In genomic region chr21:42375141-42375905, GRCh38 we compare ENCODE assay signal across 21 cellular contexts. TPM values are rescaled to one million over a fixed set of nuclear protein-coding genes. Genes with fewer than 3 reads are reported as not detected.
DNase-seq lines count a peak whose midpoint lies in the region; ATAC-seq and TF ChIP-seq lines count a peak whose summit lies in the region.
"Had no signal": no experiment of that assay in that cellular context is flagged by ENCODE, and none has a peak within 500 bp of the region (broad histone marks: within the 10 kb centered on the region; RNA-seq: fewer than 3 reads in every experiment).

No MANE protein-coding gene starts in this region.

- no peak for ATAC-seq in stimulated activated memory B cell treated with anti-CD40 and anti-IgM and Interleukin-4, amounts not matched to agents 10 μg/mL and 1 μg/mL and 100 μg/mL, for 72 hours
- ATAC-seq in GM21526 (IDR thresholded peaks at IDR 0.05; ENCODE audit: low FRiP score, unreplicated experiment): no peak

- H3K9me3 ChIP-seq in endodermal cell (ENCODE audit: control insufficient read depth, low read length): no peaks in the 10 kb centered on the region
- H3K9me3 ChIP-seq: BLaER1 treated with 17β-estradiol and CSF1 and Interleukin-3, amounts not matched to agents 10 nM and 100 nM; left lung; pancreas; tibial nerve had no signal

- no peak for TF ChIP-seq CTCF in endodermal cell (conservative IDR thresholded peaks at IDR 0.05)

- no peaks in the 10 kb centered on the region for H3K27me3 Mint-ChIP-seq in T-helper 1 cell treated with Interleukin-12 subunit alpha and Interleukin-12 subunit beta and Interleukin-4 antibody, amounts not matched to agents 30 μg/mL and 1 μg/mL, for 36 hours (ENCODE audit: low read depth)
- peaks cover 4% of the 10 kb centered on the region for H3K27me3 Mint-ChIP-seq in endodermal cell (ENCODE audit: insufficient read depth)
- H3K27me3 Mint-ChIP-seq in stimulated activated memory B cell treated with anti-CD40 and anti-IgM and Interleukin-4, amounts not matched to agents 10 μg/mL and 1 μg/mL and 100 μg/mL, for 72 hours: peaks cover 75% of the 10 kb centered on the region
- H3K27me3 Mint-ChIP-seq: activated naive CD8-positive, alpha-beta T cell had no signal

- no peak overlapping the region for H3K4me3 Mint-ChIP-seq in T-helper 1 cell treated with Interleukin-12 subunit alpha and Interleukin-12 subunit beta and Interleukin-4 antibody, amounts not matched to agents 30 μg/mL and 1 μg/mL, for 36 hours
- H3K4me3 Mint-ChIP-seq in endodermal cell: no peak overlapping the region
- H3K4me3 Mint-ChIP-seq in stimulated activated memory B cell treated with anti-CD40 and anti-IgM and Interleukin-4, amounts not matched to agents 10 μg/mL and 1 μg/mL and 100 μg/mL, for 72 hours: no peak overlapping the region
- H3K4me3 Mint-ChIP-seq: activated B cell treated with CpG ODN at 0.5 μM for 24 hours; activated naive CD8-positive, alpha-beta T cell had no signal

- DNase-seq in T-helper 1 cell (no peak), NCI-H2171 (lab: John Stamatoyannopoulos, UW) (peak; percentile 44), endodermal cell (peak; percentile 67), retina (no peak), HUDEP-2 (lab: John Stamatoyannopoulos, UW; ENCODE audit: unreplicated experiment in 76 of 76) (no peak)
- DNase-seq: activated B cell treated with CpG ODN at 0.5 μM for 24 hours; activated CD8-positive, alpha-beta memory T cell treated with anti-CD3 and anti-CD28 coated beads, Interleukin-2, amount 50 U/mL, for 4 hours; dermis blood vessel endothelial cell; foreskin melanocyte had no signal

- no peaks in the 10 kb centered on the region for H3K27me3 ChIP-seq in endodermal cell (ENCODE audit: control insufficient read depth, insufficient read depth, low read length, poor library complexity, severe bottlenecking)
- H3K27me3 ChIP-seq: pancreas had no signal

- 62 to 81% methylated on average over 12 to 22 of the region's 24 CpGs for WGBS in endodermal cell (ENCODE audit: insufficient coverage in 1 of 2, insufficient read length in 1 of 2), 2 experiments

- H3K4me1 ChIP-seq in endodermal cell (ENCODE audit: control insufficient read depth, insufficient read depth, low read length): no peaks in the 10 kb centered on the region
- H3K4me1 ChIP-seq: left lung, pancreas, tibial nerve had no signal

- peaks cover 3% of the 10 kb centered on the region for H3K36me3 Mint-ChIP-seq in T-helper 1 cell treated with Interleukin-12 subunit alpha and Interleukin-12 subunit beta and Interleukin-4 antibody, amounts not matched to agents 30 μg/mL and 1 μg/mL, for 36 hours (ENCODE audit: low read depth)
- no peaks in the 10 kb centered on the region for H3K36me3 Mint-ChIP-seq in endodermal cell (ENCODE audit: low read depth)
- H3K36me3 Mint-ChIP-seq in stimulated activated memory B cell treated with anti-CD40 and anti-IgM and Interleukin-4, amounts not matched to agents 10 μg/mL and 1 μg/mL and 100 μg/mL, for 72 hours: no peaks in the 10 kb centered on the region
- H3K36me3 Mint-ChIP-seq: activated naive CD8-positive, alpha-beta T cell had no signal

- no peak overlapping the region for H3K4me3 ChIP-seq in endodermal cell (ENCODE audit: low read length)
- H3K4me3 ChIP-seq: BLaER1 treated with 17β-estradiol and CSF1 and Interleukin-3, amounts not matched to agents 10 nM and 100 nM; left lung; pancreas; tibial nerve had no signal

- H3K9ac ChIP-seq in endodermal cell (ENCODE audit: extremely low read depth, low read length, poor library complexity, severe bottlenecking): no peak overlapping the region
- H3K9ac ChIP-seq: BLaER1 treated with 17β-estradiol and CSF1 and Interleukin-3, amounts not matched to agents 10 nM and 100 nM had no signal

- no peaks in the 10 kb centered on the region for H3K36me3 ChIP-seq in endodermal cell (ENCODE audit: control insufficient read depth, insufficient read depth, low read length)
- H3K36me3 ChIP-seq: BLaER1 treated with 17β-estradiol and CSF1 and Interleukin-3, amounts not matched to agents 10 nM and 100 nM; left lung; pancreas; tibial nerve had no signal

- H3K27ac Mint-ChIP-seq in T-helper 1 cell treated with Interleukin-12 subunit alpha and Interleukin-12 subunit beta and Interleukin-4 antibody, amounts not matched to agents 30 μg/mL and 1 μg/mL, for 36 hours: peak overlapping the region; percentile 45
- H3K27ac Mint-ChIP-seq in endodermal cell: no peak overlapping the region
- H3K27ac Mint-ChIP-seq in stimulated activated memory B cell treated with anti-CD40 and anti-IgM and Interleukin-4, amounts not matched to agents 10 μg/mL and 1 μg/mL and 100 μg/mL, for 72 hours: peak overlapping the region; percentile 64
- H3K27ac Mint-ChIP-seq: activated B cell treated with CpG ODN at 0.5 μM for 24 hours had no signal

- H3K27ac ChIP-seq in endodermal cell (ENCODE audit: low read depth, low read length): no peak overlapping the region
- H3K27ac ChIP-seq: BLaER1 treated with 17β-estradiol and CSF1 and Interleukin-3, amounts not matched to agents 10 nM and 100 nM; epithelial cell of prostate; HL-60; left lung; pancreas; tibial nerve had no signal

- H3K4me1 Mint-ChIP-seq in T-helper 1 cell treated with Interleukin-12 subunit alpha and Interleukin-12 subunit beta and Interleukin-4 antibody, amounts not matched to agents 30 μg/mL and 1 μg/mL, for 36 hours (ENCODE audit: low read depth): peaks cover 9% of the 10 kb centered on the region
- H3K4me1 Mint-ChIP-seq in endodermal cell: peaks cover 4% of the 10 kb centered on the region
- H3K4me1 Mint-ChIP-seq in stimulated activated memory B cell treated with anti-CD40 and anti-IgM and Interleukin-4, amounts not matched to agents 10 μg/mL and 1 μg/mL and 100 μg/mL, for 72 hours: peaks cover 16% of the 10 kb centered on the region

- no peaks in the 10 kb centered on the region for H3K9me3 Mint-ChIP-seq in T-helper 1 cell treated with Interleukin-12 subunit alpha and Interleukin-12 subunit beta and Interleukin-4 antibody, amounts not matched to agents 30 μg/mL and 1 μg/mL, for 36 hours
- H3K9me3 Mint-ChIP-seq in endodermal cell: no peaks in the 10 kb centered on the region
- no peaks in the 10 kb centered on the region for H3K9me3 Mint-ChIP-seq in stimulated activated memory B cell treated with anti-CD40 and anti-IgM and Interleukin-4, amounts not matched to agents 10 μg/mL and 1 μg/mL and 100 μg/mL, for 72 hours
- H3K9me3 Mint-ChIP-seq: activated B cell treated with CpG ODN at 0.5 μM for 24 hours had no signal

RNA-seq across cellular contexts. Expression of gene TFF1, which starts 9.0 kb away (rescaled TPM):
- total RNA-seq in endodermal cell: 1 to 10 TPM; 1.6 to 3.7 TPM
- polyA plus RNA-seq in endodermal cell (2013, experiment 1 of 2): 1.5 TPM
- 3.2 TPM for polyA plus RNA-seq in endodermal cell (2013, experiment 2 of 2)
- total RNA-seq: activated B cell treated with CpG ODN at 0.5 μM for 24 hours, dermis blood vessel endothelial cell, H4, left lung, skeletal muscle tissue, tibial nerve had no signal

RNA-seq across cellular contexts. Expression of gene TMPRSS3, which starts 20.5 kb away (rescaled TPM):
- not detected for total RNA-seq in endodermal cell
- polyA plus RNA-seq in endodermal cell (2013, experiment 1 of 2): not detected
- polyA plus RNA-seq in endodermal cell (2013, experiment 2 of 2): not detected
- total RNA-seq: activated B cell treated with CpG ODN at 0.5 μM for 24 hours, dermis blood vessel endothelial cell, skeletal muscle tissue, tibial nerve had no signal

RNA-seq across cellular contexts. Expression of gene TFF2, which starts 24.5 kb away (rescaled TPM):
- not detected for total RNA-seq in endodermal cell
- polyA plus RNA-seq in endodermal cell (2013, experiment 1 of 2): not detected
- polyA plus RNA-seq in endodermal cell (2013, experiment 2 of 2): not detected
- total RNA-seq: activated B cell treated with CpG ODN at 0.5 μM for 24 hours, dermis blood vessel endothelial cell, H4, left lung, skeletal muscle tissue, tibial nerve had no signal

RNA-seq across cellular contexts. Expression of gene UBASH3A, which starts 28.4 kb away (rescaled TPM):
- not detected for total RNA-seq in endodermal cell
- not detected for polyA plus RNA-seq in endodermal cell (2013, experiment 1 of 2)
- not detected for polyA plus RNA-seq in endodermal cell (2013, experiment 2 of 2)
- total RNA-seq: activated B cell treated with CpG ODN at 0.5 μM for 24 hours, dermis blood vessel endothelial cell, H4 had no signal

Comparison
In these comparisons a context has a peak if more than half of its experiments do, and no peak if none do; other contexts are left out.
1. DNase-seq: peak in NCI-H2171 (single experiment) and endodermal cell (single experiment); none in T-helper 1 cell (0 of 5), retina (single experiment) and HUDEP-2 (0 of 76).